Comparison of ENCODE assay signal across 14 cellular contexts in genomic region chr9:126989847-126990821, GRCh38.
DNase-seq lines count a peak whose midpoint lies in the region; ATAC-seq and TF ChIP-seq lines count a peak whose summit lies in the region.
"Had no signal": no experiment of that assay in that cellular context is flagged by ENCODE, and none has a peak within 500 bp of the region (broad histone marks: within the 10 kb centered on the region; RNA-seq: fewer than 3 reads in every experiment).

No MANE protein-coding gene starts in this region.

- peaks cover 15% of the 10 kb centered on the region for H3K36me3 Mint-ChIP-seq in Caco-2 (ENCODE audit: insufficient read depth, unreplicated experiment)
- peaks cover 20% of the 10 kb centered on the region for H3K36me3 Mint-ChIP-seq in glutamatergic neuron (ENCODE audit: unreplicated experiment)

- BruUV-seq in Caco-2 (replicated peaks; lab: Mats Ljungman, UMichigan) (no TSS peak), PC-9 (replicated peaks; lab: Mats Ljungman, UMichigan) (no TSS peak)

- DNase-seq in Caco-2 (no peak), coronary artery (ENCODE audit: low spot score) (peak; percentile 80), right atrium auricular region (ENCODE audit: low spot score) (peak; percentile 87), posterior vena cava (ENCODE audit: low spot score) (peak; percentile 92), T-helper 2 cell (no peak), PC-9 (no peak), glutamatergic neuron (no peak)
- DNase-seq: DND-41, HCEC 1CT, naive B cell, NCI-H1436 had no signal

- H4K20me1 ChIP-seq in PC-9 (ENCODE audit: insufficient read depth): no peaks in the 10 kb centered on the region

- peaks cover 14% of the 10 kb centered on the region for H3K9me3 ChIP-seq in Caco-2
- H3K9me3 ChIP-seq in right atrium auricular region: peaks cover 0 to 9% of the 10 kb centered on the region in 2 donors
- H3K9me3 ChIP-seq in PC-9 (ENCODE audit: insufficient read depth, low read depth): peaks cover 12% of the 10 kb centered on the region; the same call in 1 of the 2 replicates

- H3K79me2 ChIP-seq in PC-9 (ENCODE audit: low read depth): no peaks in the 10 kb centered on the region

- H3K36me3 ChIP-seq in Caco-2 (ENCODE audit: control insufficient read depth, insufficient read depth, low read length) (no peaks in the 10 kb centered on the region; the same call in 1 of the 2 replicates), right atrium auricular region (no peaks in the 10 kb centered on the region), PC-9 (ENCODE audit: low read depth) (no peaks in the 10 kb centered on the region)

- CTCF ChIA-PET in Caco-2 (lab: Charles Lee) (no interaction called here), PC-9 (lab: Charles Lee) (no interaction called here)

- H3K27me3 ChIP-seq in Caco-2 (replicated peaks; ENCODE audit: control insufficient read depth, insufficient read depth, low read length): no peaks in the 10 kb centered on the region
- no peaks in the 10 kb centered on the region for H3K27me3 ChIP-seq in right atrium auricular region
- H3K27me3 ChIP-seq in PC-9 (ENCODE audit: insufficient read depth, low read depth): no peaks in the 10 kb centered on the region

- intact Hi-C loops in Caco-2 (cut with micrococcal nuclease; ENCODE audit: unreplicated experiment): no loop called here
- intact Hi-C loops in posterior vena cava (cut with DNase I): no loop called here
- intact Hi-C loops in PC-9 (cut with micrococcal nuclease; ENCODE audit: unreplicated experiment): loop anchor here (5.0 kb wide), 1 partner anchor 48 kb away; no protein-coding TSS in a partner anchor

- no peak for ATAC-seq in HG03045 (IDR thresholded peaks at IDR 0.05; ENCODE audit: unreplicated experiment)

- H3K9me2 ChIP-seq in PC-9 (ENCODE audit: insufficient read depth): no peaks in the 10 kb centered on the region

- peaks cover 8% of the 10 kb centered on the region for H3K4me1 Mint-ChIP-seq in Caco-2 (ENCODE audit: low read depth, unreplicated experiment)
- no peaks in the 10 kb centered on the region for H3K4me1 Mint-ChIP-seq in glutamatergic neuron (ENCODE audit: low read depth, unreplicated experiment)

- H3F3A ChIP-seq in PC-9 (ENCODE audit: insufficient read depth, low read depth): peaks cover 23% of the 10 kb centered on the region

- POLR2A ChIA-PET in Caco-2 (lab: Charles Lee) (no interaction called here), PC-9 (lab: Charles Lee; ENCODE audit: unreplicated experiment) (no interaction called here)

- H3K27ac ChIP-seq in coronary artery (peak overlapping the region in 1 of 2 donors; percentile 60), right atrium auricular region (peak overlapping the region; percentile 35 to 52), PC-9 (no peak overlapping the region)

- no peak overlapping the region for H3K4me3 ChIP-seq in Caco-2 (ENCODE audit: low read depth, low read length)
- no peak overlapping the region for H3K4me3 ChIP-seq in coronary artery
- H3K4me3 ChIP-seq in right atrium auricular region: no peak overlapping the region
- H3K4me3 ChIP-seq in PC-9: no peak overlapping the region
- H3K4me3 ChIP-seq: smooth muscle cell had no signal

- no peak overlapping the region for H3K4me2 ChIP-seq in PC-9
- H3K4me2 ChIP-seq: smooth muscle cell had no signal

- H3K27ac Mint-ChIP-seq in Caco-2 (ENCODE audit: unreplicated experiment) (peak overlapping the region; percentile 36), glutamatergic neuron (ENCODE audit: unreplicated experiment) (no peak overlapping the region)

- peaks cover 23% of the 10 kb centered on the region for H3K4me1 ChIP-seq in Caco-2
- H3K4me1 ChIP-seq in right atrium auricular region: peaks cover 0 to 39% of the 10 kb centered on the region in 2 donors
- peaks cover 27% of the 10 kb centered on the region for H3K4me1 ChIP-seq in PC-9 (replicated peaks; ENCODE audit: insufficient read depth)

- no peak overlapping the region for H2AFZ ChIP-seq in PC-9

- H3K27me3 Mint-ChIP-seq in Caco-2 (ENCODE audit: insufficient read depth, unreplicated experiment) (no peaks in the 10 kb centered on the region), glutamatergic neuron (ENCODE audit: unreplicated experiment) (peaks cover 2% of the 10 kb centered on the region)
- H3K27me3 Mint-ChIP-seq: type B pancreatic cell had no signal

- H3K4me3 Mint-ChIP-seq in Caco-2 (ENCODE audit: unreplicated experiment): no peak overlapping the region
- H3K4me3 Mint-ChIP-seq in glutamatergic neuron (ENCODE audit: unreplicated experiment): no peak overlapping the region
- H3K4me3 Mint-ChIP-seq: naive B cell, type B pancreatic cell had no signal

- H3K9me3 Mint-ChIP-seq in Caco-2 (ENCODE audit: unreplicated experiment): peaks cover 20% of the 10 kb centered on the region
- peaks cover 8% of the 10 kb centered on the region for H3K9me3 Mint-ChIP-seq in glutamatergic neuron (ENCODE audit: unreplicated experiment)

- TF ChIP-seq CTCF in Caco-2 (IDR thresholded peaks at IDR 0.05; ENCODE audit: insufficient read depth in 1 of 2, low read depth in 1 of 2, low read length in 1 of 2, severe bottlenecking in 1 of 2, unreplicated experiment in 1 of 2) (no peak), coronary artery (IDR thresholded peaks at IDR 0.05) (no peak), right atrium auricular region (IDR thresholded peaks at IDR 0.05) (no peak), PC-9 (conservative IDR thresholded peaks at IDR 0.05) (no peak), glutamatergic neuron (IDR thresholded peaks at IDR 0.05; ENCODE audit: partially characterized antibody, unreplicated experiment) (no peak)

Comparison
In these comparisons a context has a peak if more than half of its experiments do, and no peak if none do; other contexts are left out.
1. DNase-seq: peak in coronary artery (single experiment), right atrium auricular region (single experiment) and posterior vena cava (single experiment); none in Caco-2 (0 of 2), T-helper 2 cell (0 of 5), PC-9 (0 of 2) and glutamatergic neuron (single experiment).